Comparison of ENCODE assay signal across 23 cellular contexts in genomic region chr21:16076465-16076864, GRCh38.
A peak's percentile ranks its signal among the peaks of the same experiment; 100 is the strongest.
DNase-seq lines count a peak whose midpoint lies in the region; TF ChIP-seq lines count a peak whose summit lies in the region.
"Had no signal": no experiment of that assay in that cellular context is flagged by ENCODE, and none has a peak within 500 bp of the region (broad histone marks: within the 10 kb centered on the region; RNA-seq: fewer than 3 reads in every experiment).

No MANE protein-coding gene starts in this region.

- no peak for TF ChIP-seq POLR2A in vagina (IDR thresholded peaks at IDR 0.05)

- H3K27me3 Mint-ChIP-seq in brain, result no peaks in the 10 kb centered on the region
- no peaks in the 10 kb centered on the region for H3K27me3 Mint-ChIP-seq in activated naive CD4-positive, alpha-beta T cell treated with anti-CD3 and anti-CD28 coated beads, Interleukin-2, amount 10 ng/mL, durations not matched to agents 7 days and 5 days
- no peaks in the 10 kb centered on the region for H3K27me3 Mint-ChIP-seq in osteocyte (ENCODE audit: unreplicated experiment)
- H3K27me3 Mint-ChIP-seq: CD4-positive, CD25-positive, alpha-beta regulatory T cell had no signal

- CTCF ChIA-PET in activated naive CD4-positive, alpha-beta T cell treated with anti-CD3 and anti-CD28 coated beads, Interleukin-2, amount 10 ng/mL, durations not matched to agents 7 days and 5 days (lab: Charles Lee), result no interaction called here
- CTCF ChIA-PET in HEK293T (lab: Yijun Ruan, JAX), result no interaction called here

- no peaks in the 10 kb centered on the region for H3K9me3 ChIP-seq in vagina
- H3K9me3 ChIP-seq: BLaER1, SK-N-SH had no signal

- H3K27ac ChIP-seq in vagina, result peak overlapping the region; percentile 55
- H3K27ac ChIP-seq: BLaER1 had no signal

- H3K4me3 ChIP-seq in vagina, result no peak overlapping the region
- H3K4me3 ChIP-seq: BLaER1, K562 had no signal

- intact Hi-C loops in vagina (cut with DNase I), result no loop called here

- DNase-seq in globus pallidus (ENCODE audit: low spot score) (peak; percentile 45), pons (ENCODE audit: low spot score) (peak; percentile 62), vagina (ENCODE audit: extremely low spot score in 2 of 2) (no peak), osteocyte (ENCODE audit: extremely low spot score, unreplicated experiment) (no peak), HEK293T (ENCODE audit: extremely low spot score) (no peak)
- no peak for DNase-seq in activated naive CD4-positive, alpha-beta T cell treated with anti-CD3 and anti-CD28 coated beads, Interleukin-2, amount 10 ng/mL, durations not matched to agents 7 days and 5 days
- DNase-seq: CD4-positive, CD25-positive, alpha-beta regulatory T cell; DMS153; Kasumi-1; MV-4-11; NCI-H1105; NCI-H1436 treated with DMSO at 0.1 percent for 48 hours; NCI-H187 treated with DMSO at 0.1 percent for 48 hours; NCI-H2107; NCI-H446 treated with DMSO at 0.1 percent for 48 hours; NCI-H526; NCI-H82; NK-92 treated with Interleukin-12 subunit alpha and Interleukin-12 subunit beta, amount 100 ng/mL, for 24 hours; PC-3; SK-N-SH had no signal

- H3K27ac Mint-ChIP-seq in brain (peak overlapping the region in 3 of 5 experiments; percentile 80 to 88 (median 86)), osteocyte (ENCODE audit: unreplicated experiment) (no peak overlapping the region)
- no peak overlapping the region for H3K27ac Mint-ChIP-seq in activated naive CD4-positive, alpha-beta T cell treated with anti-CD3 and anti-CD28 coated beads, Interleukin-2, amount 10 ng/mL, durations not matched to agents 7 days and 5 days
- H3K27ac Mint-ChIP-seq: CD4-positive, CD25-positive, alpha-beta regulatory T cell had no signal

- H3K27me3 ChIP-seq in vagina, result no peaks in the 10 kb centered on the region
- H3K27me3 ChIP-seq: BLaER1 had no signal

- H3K4me3 Mint-ChIP-seq in brain, result peak overlapping the region in 2 of 5 experiments; percentile 9 to 51
- no peak overlapping the region for H3K4me3 Mint-ChIP-seq in activated naive CD4-positive, alpha-beta T cell treated with anti-CD3 and anti-CD28 coated beads, Interleukin-2, amount 10 ng/mL, durations not matched to agents 7 days and 5 days
- no peak overlapping the region for H3K4me3 Mint-ChIP-seq in osteocyte (ENCODE audit: unreplicated experiment)
- H3K4me3 Mint-ChIP-seq: CD4-positive, CD25-positive, alpha-beta regulatory T cell had no signal

- H3K36me3 Mint-ChIP-seq in brain, result peaks cover 11% of the 10 kb centered on the region
- H3K36me3 Mint-ChIP-seq in activated naive CD4-positive, alpha-beta T cell treated with anti-CD3 and anti-CD28 coated beads, Interleukin-2, amount 10 ng/mL, durations not matched to agents 7 days and 5 days, result no peaks in the 10 kb centered on the region
- H3K36me3 Mint-ChIP-seq in osteocyte (ENCODE audit: unreplicated experiment), result no peaks in the 10 kb centered on the region
- H3K36me3 Mint-ChIP-seq: CD4-positive, CD25-positive, alpha-beta regulatory T cell had no signal

- H3K4me1 Mint-ChIP-seq in brain (peaks cover 71% of the 10 kb centered on the region), osteocyte (ENCODE audit: unreplicated experiment) (peaks cover 35% of the 10 kb centered on the region)
- no peaks in the 10 kb centered on the region for H3K4me1 Mint-ChIP-seq in activated naive CD4-positive, alpha-beta T cell treated with anti-CD3 and anti-CD28 coated beads, Interleukin-2, amount 10 ng/mL, durations not matched to agents 7 days and 5 days
- H3K4me1 Mint-ChIP-seq: CD4-positive, CD25-positive, alpha-beta regulatory T cell had no signal

- H3K4me1 ChIP-seq in vagina, result peaks cover 12% of the 10 kb centered on the region
- H3K4me1 ChIP-seq: BLaER1 had no signal

- no peaks in the 10 kb centered on the region for H3K36me3 ChIP-seq in vagina
- H3K36me3 ChIP-seq: BLaER1 had no signal

- TF ChIP-seq CTCF in brain (conservative IDR thresholded peaks at IDR 0.05), result no peak
- TF ChIP-seq CTCF in vagina (IDR thresholded peaks at IDR 0.05), result no peak
- TF ChIP-seq CTCF in osteocyte (IDR thresholded peaks at IDR 0.05), result no peak

- POLR2A ChIA-PET in HEK293T (lab: Yijun Ruan, JAX), result no interaction called here

- peaks cover 0 to 4% (median 0%) of the 10 kb centered on the region in 5 experiments for H3K9me3 Mint-ChIP-seq in brain
- H3K9me3 Mint-ChIP-seq in activated naive CD4-positive, alpha-beta T cell treated with anti-CD3 and anti-CD28 coated beads, Interleukin-2, amount 10 ng/mL, durations not matched to agents 7 days and 5 days, result no peaks in the 10 kb centered on the region
- H3K9me3 Mint-ChIP-seq in osteocyte (ENCODE audit: unreplicated experiment), result no peaks in the 10 kb centered on the region
- H3K9me3 Mint-ChIP-seq: CD4-positive, CD25-positive, alpha-beta regulatory T cell had no signal

TF ChIP-seq in HEK293T, 16 proteins besides CTCF, POLR2A, EP300 and RAD21:
- TF ChIP-seq PKNOX1 (IDR thresholded peaks at IDR 0.05) (no peak), SP1 (IDR thresholded peaks at IDR 0.05) (no peak), BHLHE40 (IDR thresholded peaks at IDR 0.05; ENCODE audit: borderline replicate concordance) (no peak), LEF1 (IDR thresholded peaks at IDR 0.05; ENCODE audit: borderline replicate concordance) (no peak), L3MBTL2 (conservative IDR thresholded peaks at IDR 0.05) (no peak), SUZ12 (IDR thresholded peaks at IDR 0.05) (no peak), NFRKB (IDR thresholded peaks at IDR 0.05) (no peak), ELF4 (IDR thresholded peaks at IDR 0.05) (no peak), CTBP1 (IDR thresholded peaks at IDR 0.05; ENCODE audit: borderline replicate concordance) (no peak), FOXM1 (IDR thresholded peaks at IDR 0.05; ENCODE audit: borderline replicate concordance) (no peak), ARNT (IDR thresholded peaks at IDR 0.05) (no peak), HDGF (IDR thresholded peaks at IDR 0.05; ENCODE audit: borderline replicate concordance) (no peak), TARDBP (IDR thresholded peaks at IDR 0.05) (no peak), FOXK2 (IDR thresholded peaks at IDR 0.05) (no peak)

Comparison
In these comparisons a context has a peak if more than half of its experiments do, and no peak if none do; other contexts are left out.
1. H3K27ac Mint-ChIP-seq: peak in brain (3 of 5); none in activated naive CD4-positive, alpha-beta T cell treated with anti-CD3 and anti-CD28 coated beads, Interleukin-2, amount 10 ng/mL, durations not matched to agents 7 days and 5 days (single experiment) and osteocyte (single experiment).
2. DNase-seq: peak in globus pallidus (single experiment) and pons (single experiment); none in vagina (0 of 2), activated naive CD4-positive, alpha-beta T cell treated with anti-CD3 and anti-CD28 coated beads, Interleukin-2, amount 10 ng/mL, durations not matched to agents 7 days and 5 days (single experiment), osteocyte (single experiment) and HEK293T (single experiment).